ENCODE assay signal across 14 cellular contexts in the genomic region with DNA sequence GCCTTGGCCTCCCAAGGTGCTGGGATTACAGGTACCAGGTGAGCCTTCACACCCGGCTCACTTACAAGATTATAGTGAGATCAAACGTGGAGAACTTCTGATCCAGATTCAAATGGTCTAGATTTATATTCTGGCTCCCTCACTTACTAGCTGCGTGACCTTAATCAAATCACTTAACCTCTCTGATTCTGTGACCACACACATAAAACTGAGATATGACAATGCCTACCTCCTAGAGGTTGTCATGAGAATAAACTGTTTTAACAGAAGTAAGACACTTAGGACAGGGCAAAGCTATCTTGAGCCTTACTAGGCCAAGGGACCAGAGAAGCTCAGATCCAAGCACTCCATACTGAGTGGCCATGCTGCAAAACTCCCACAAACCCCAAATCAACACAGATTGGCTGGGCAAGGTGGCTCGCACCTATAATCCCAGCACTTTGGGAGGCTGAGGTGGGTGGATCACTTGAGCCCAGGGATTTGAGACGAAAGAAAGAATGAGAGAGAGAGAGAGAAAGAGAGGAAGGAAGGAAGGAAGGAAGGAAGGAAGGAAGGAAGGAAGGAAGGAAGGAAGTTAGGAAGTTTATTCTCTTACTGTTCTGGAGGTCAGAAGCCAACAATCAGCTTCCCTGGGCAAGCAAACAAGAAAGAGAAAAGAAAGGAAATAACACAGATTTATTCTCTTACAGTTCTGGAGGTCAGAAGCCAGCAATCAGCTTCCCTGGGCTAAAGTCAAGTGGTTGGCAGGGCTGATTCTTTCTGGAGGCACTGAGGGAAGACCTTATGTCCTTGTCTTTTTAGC. TPM values are rescaled to one million over a fixed set of nuclear protein-coding genes. Genes with fewer than 3 reads are reported as not detected.
DNase-seq lines count a peak whose midpoint lies in the region; ATAC-seq and TF ChIP-seq lines count a peak whose summit lies in the region.
"Had no signal": no experiment of that assay in that cellular context is flagged by ENCODE, and none has a peak within 500 bp of the region (broad histone marks: within the 10 kb centered on the region; RNA-seq: fewer than 3 reads in every experiment).

No MANE protein-coding gene starts in this region.

- H3K36me3 ChIP-seq in BLaER1 (no peaks in the 10 kb centered on the region), SK-N-MC (ENCODE audit: insufficient read depth, low read length) (no peaks in the 10 kb centered on the region; the same call in 1 of the 2 replicates)
- H3K36me3 ChIP-seq: MG63 had no signal

- H3K27ac Mint-ChIP-seq in dendritic cell treated with granulocyte-macrophage colony-stimulating factor and Interleukin-4, amounts not matched to agents 40 ng/mL and 50 ng/mL, for 4 days = peak overlapping the region; percentile 54
- H3K27ac Mint-ChIP-seq in chondrocyte (ENCODE audit: unreplicated experiment) = no peak overlapping the region

- H4K20me1 ChIP-seq in BLaER1 = no peaks in the 10 kb centered on the region

- no peaks in the 10 kb centered on the region for H3K36me3 Mint-ChIP-seq in dendritic cell treated with granulocyte-macrophage colony-stimulating factor and Interleukin-4, amounts not matched to agents 40 ng/mL and 50 ng/mL, for 4 days (ENCODE audit: low read depth)
- H3K36me3 Mint-ChIP-seq in chondrocyte (ENCODE audit: low read depth) = no peaks in the 10 kb centered on the region

- peak overlapping the region; percentile 88 for H3K4me2 ChIP-seq in BLaER1

- DNase-seq in GM12865 (ENCODE audit: low read depth) (peak; percentile 59), SK-N-MC (ENCODE audit: low read depth, low spot score) (peak; percentile 64), chondrocyte (ENCODE audit: low spot score) (no peak), mucosa of gallbladder (ENCODE audit: low spot score) (no peak), NCI-H146 treated with DMSO at 0.1 percent for 48 hours (lab: John Stamatoyannopoulos, UW; ENCODE audit: unreplicated experiment) (no peak)
- DNase-seq: EL; hippocampal formation; MG63; posterior cingulate gyrus; stimulated activated CD4-positive, alpha-beta T cell treated with anti-CD3 and anti-CD28 coated beads, Interleukin-12 subunit alpha, Interleukin-12 subunit beta, amount 100 ng/mL, for 4 hours; substantia nigra had no signal

- peaks cover 83% of the 10 kb centered on the region for H3K4me1 ChIP-seq in BLaER1

- no peaks in the 10 kb centered on the region for H3K9me3 Mint-ChIP-seq in dendritic cell treated with granulocyte-macrophage colony-stimulating factor and Interleukin-4, amounts not matched to agents 40 ng/mL and 50 ng/mL, for 4 days
- no peaks in the 10 kb centered on the region for H3K9me3 Mint-ChIP-seq in chondrocyte (ENCODE audit: low read depth)

- no peaks in the 10 kb centered on the region for H3K27me3 ChIP-seq in BLaER1
- H3K27me3 ChIP-seq: MG63 had no signal

- H3K27me3 Mint-ChIP-seq in dendritic cell treated with granulocyte-macrophage colony-stimulating factor and Interleukin-4, amounts not matched to agents 40 ng/mL and 50 ng/mL, for 4 days = peaks cover 7% of the 10 kb centered on the region
- H3K27me3 Mint-ChIP-seq in chondrocyte (ENCODE audit: low read depth) = peaks cover 6% of the 10 kb centered on the region

- no peak for ATAC-seq in GM18907 (IDR thresholded peaks at IDR 0.05; ENCODE audit: unreplicated experiment)

- peaks cover 9% of the 10 kb centered on the region for H3K9me3 ChIP-seq in BLaER1
- no peaks in the 10 kb centered on the region for H3K9me3 ChIP-seq in SK-N-MC (ENCODE audit: low read depth, low read length)
- H3K9me3 ChIP-seq: MG63 had no signal

- intact Hi-C loops in dendritic cell treated with granulocyte-macrophage colony-stimulating factor and Interleukin-4, amounts not matched to agents 40 ng/mL and 50 ng/mL, for 4 days (cut with micrococcal nuclease) = no loop called here

- no peak overlapping the region for H3K4me3 Mint-ChIP-seq in dendritic cell treated with granulocyte-macrophage colony-stimulating factor and Interleukin-4, amounts not matched to agents 40 ng/mL and 50 ng/mL, for 4 days
- H3K4me3 Mint-ChIP-seq in chondrocyte (ENCODE audit: unreplicated experiment) = no peak overlapping the region

- H3K27ac ChIP-seq in BLaER1 (peak overlapping the region; percentile 85), SK-N-MC (peak overlapping the region; percentile 98)

- TF ChIP-seq CTCF in GM12865 (IDR thresholded peaks at IDR 0.05; ENCODE audit: insufficient read depth, low read depth, low read length, missing control alignments) = no peak
- TF ChIP-seq CTCF in chondrocyte (IDR thresholded peaks at IDR 0.05) = no peak

- peaks cover 51% of the 10 kb centered on the region for H3K4me1 Mint-ChIP-seq in dendritic cell treated with granulocyte-macrophage colony-stimulating factor and Interleukin-4, amounts not matched to agents 40 ng/mL and 50 ng/mL, for 4 days (ENCODE audit: low read depth)
- H3K4me1 Mint-ChIP-seq in chondrocyte (ENCODE audit: low read depth) = peaks cover 21% of the 10 kb centered on the region

- H3K4me3 ChIP-seq in BLaER1 = no peak overlapping the region
- H3K4me3 ChIP-seq in GM12865 (ENCODE audit: low read depth, low read length) = no peak overlapping the region
- H3K4me3 ChIP-seq in SK-N-MC = peak overlapping the region; percentile 42; the same call in 1 of the 2 replicates
- H3K4me3 ChIP-seq: MG63 had no signal

- H3K9ac ChIP-seq in BLaER1 = peak overlapping the region; percentile 76; the same call in 1 of the 2 replicates
- H3K9ac ChIP-seq in SK-N-MC (ENCODE audit: insufficient read length) = peak overlapping the region; percentile 53

RNA-seq across cellular contexts. Expression of gene MAP3K10, which starts 46.1 kb away (rescaled TPM):
- 20.0 to 22.7 TPM (median 21.0 TPM) in 3 replicates for total RNA-seq in chondrocyte
- 25.8 TPM for total RNA-seq in mucosa of gallbladder

RNA-seq across cellular contexts. Expression of gene ZNF780A, which starts 54.4 kb away (rescaled TPM):
- 6.0 to 11.0 TPM (median 10.9 TPM) in 3 replicates for total RNA-seq in chondrocyte
- 24.1 TPM for total RNA-seq in mucosa of gallbladder

Comparison
In these comparisons a context has a peak if more than half of its experiments do, and no peak if none do; other contexts are left out.
1. DNase-seq: peak in GM12865 (single experiment) and SK-N-MC (single experiment); none in chondrocyte (single experiment), mucosa of gallbladder (single experiment) and NCI-H146 treated with DMSO at 0.1 percent for 48 hours (single experiment).